Comparison of ENCODE assay signal across 14 cellular contexts in the genomic region with DNA sequence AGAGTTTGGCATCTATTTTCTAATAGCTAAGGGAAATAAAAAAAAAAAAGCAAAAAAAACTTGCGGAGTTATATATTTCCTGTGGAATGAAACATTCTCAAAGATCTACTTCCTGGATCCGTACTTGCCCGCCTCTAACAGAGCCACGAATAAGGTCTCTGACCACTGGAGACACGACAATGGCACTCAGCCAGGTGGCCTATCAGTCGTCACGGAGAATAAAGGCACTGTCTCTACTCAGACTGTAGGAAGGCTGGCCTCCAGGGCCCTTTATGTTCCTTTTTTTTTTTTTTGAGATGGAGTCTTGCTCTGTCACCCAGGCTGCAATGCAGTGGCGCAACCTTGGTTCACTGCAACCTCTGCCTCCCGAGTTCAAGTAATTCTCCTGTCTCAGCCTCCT. TPM values are rescaled to one million over a fixed set of nuclear protein-coding genes. Genes with fewer than 3 reads are reported as not detected.
DNase-seq lines count a peak whose midpoint lies in the region; ATAC-seq and TF ChIP-seq lines count a peak whose summit lies in the region.
"Had no signal": no experiment of that assay in that cellular context is flagged by ENCODE, and none has a peak within 500 bp of the region (broad histone marks: within the 10 kb centered on the region; RNA-seq: fewer than 3 reads in every experiment).

No MANE protein-coding gene starts in this region.

- CTCF ChIA-PET in IMR-90 (lab: Yijun Ruan, JAX): no interaction called here

- H3K4me1 ChIP-seq in IMR-90 (ENCODE audit: control insufficient read depth, insufficient read depth, low read length): peaks cover 9% of the 10 kb centered on the region

- H4K5ac ChIP-seq in IMR-90 (ENCODE audit: low read depth, low read length): no peak overlapping the region

- TF ChIP-seq CTCF in IMR-90 (conservative IDR thresholded peaks at IDR 0.05; ENCODE audit: low read depth, low read length) (no peak), VCaP (conservative IDR thresholded peaks at IDR 0.05) (no peak)

- peaks cover 12% of the 10 kb centered on the region; the same call in 1 of the 2 replicates for H3K9me1 ChIP-seq in IMR-90 (ENCODE audit: insufficient read depth, low read length)

- no peaks in the 10 kb centered on the region for H4K20me1 ChIP-seq in IMR-90 (ENCODE audit: insufficient read depth, low read length)

- no peak overlapping the region for H3K4me3 ChIP-seq in IMR-90 (ENCODE audit: insufficient read depth, low read depth, low read length)

- H4K91ac ChIP-seq in IMR-90 (ENCODE audit: insufficient read depth, low read depth, low read length): no peak overlapping the region

- H2AK5ac ChIP-seq in IMR-90 (ENCODE audit: low read depth, low read length): peak overlapping the region; percentile 57; the same call in 1 of the 2 replicates

- TF ChIP-seq RAD21 in IMR-90 (IDR thresholded peaks at IDR 0.05; ENCODE audit: low read length): no peak

- no peak overlapping the region for H4K8ac ChIP-seq in IMR-90 (ENCODE audit: low read depth in 2 of 2, low read length in 2 of 2)

- H2BK120ac ChIP-seq in IMR-90 (ENCODE audit: low read depth, low read length): no peak overlapping the region

- dilution Hi-C loops in IMR-90 (cut with HindIII; ENCODE audit: low sequenced_read_pairs, unreplicated experiment): no loop called here

- POLR2A ChIA-PET in IMR-90 (lab: Charles Lee; ENCODE audit: unreplicated experiment): no interaction called here

- no peaks in the 10 kb centered on the region for H3K36me3 ChIP-seq in IMR-90 (ENCODE audit: control insufficient read depth, insufficient read depth, low read length)

- no peak overlapping the region for H3K18ac ChIP-seq in IMR-90 (ENCODE audit: low read depth, low read length)

- H3K14ac ChIP-seq in IMR-90 (replicated peaks; ENCODE audit: low read depth, low read length): no peak overlapping the region

- no peak overlapping the region for H2AK9ac ChIP-seq in IMR-90 (replicated peaks; ENCODE audit: low read depth, low read length, poor library complexity)

- no peaks in the 10 kb centered on the region for H3K9me3 ChIP-seq in IMR-90 (ENCODE audit: control insufficient read depth, insufficient read depth, low read length)

- no peak overlapping the region for H2BK5ac ChIP-seq in IMR-90 (ENCODE audit: low read depth, low read length, poor library complexity, severe bottlenecking)

- no CpG with 5 or more reads among the region's 9 CpGs for WGBS in IMR-90 (ENCODE audit: extremely low coverage in 2 of 2, insufficient read length in 1 of 2), 2 experiments

- no peak overlapping the region for H2BK15ac ChIP-seq in IMR-90 (ENCODE audit: low read depth, low read length)

- H3K79me1 ChIP-seq in IMR-90 (ENCODE audit: low read depth in 1 of 2, low read length in 2 of 2): no peaks in the 10 kb centered on the region

- no peak overlapping the region for H3K4ac ChIP-seq in IMR-90 (ENCODE audit: low read depth, low read length)

- H3K27ac ChIP-seq in IMR-90 (ENCODE audit: insufficient read depth, low read length): no peak overlapping the region
- H3K27ac ChIP-seq in VCaP: peak overlapping the region; percentile 84

- H3K56ac ChIP-seq in IMR-90 (ENCODE audit: extremely low read depth, insufficient read depth, low read length): no peak overlapping the region

- no peak overlapping the region for H2BK20ac ChIP-seq in IMR-90 (ENCODE audit: low read depth, low read length)

- in situ Hi-C loops in IMR-90 (cut with MboI; ENCODE audit: low sequenced_read_pairs): no loop called here

- intact Hi-C loops in IMR-90 (cut with micrococcal nuclease): no loop called here

- H3K23ac ChIP-seq in IMR-90 (ENCODE audit: low read depth, low read length): no peak overlapping the region

- peaks cover 8% of the 10 kb centered on the region for H3K27me3 ChIP-seq in IMR-90 (ENCODE audit: control insufficient read depth, insufficient read depth, low read length)

- H3K4me2 ChIP-seq in IMR-90 (ENCODE audit: low read depth, low read length): no peak overlapping the region

- H3K9ac ChIP-seq in IMR-90 (ENCODE audit: low read depth, low read length): no peak overlapping the region

- no peak for ATAC-seq in IMR-90 (ENCODE audit: low read depth)
- ATAC-seq in left lobe of liver: peak; percentile 37
- ATAC-seq in activated CD4-positive, CD25-positive, alpha-beta regulatory T cell treated with anti-CD3 and anti-CD28 coated beads, Interleukin-2, amount 50 U/mL, for 24 hours: no peak
- ATAC-seq in HG03095 (IDR thresholded peaks at IDR 0.05; ENCODE audit: unreplicated experiment): no peak

- DNase-seq in IMR-90: no peak
- DNase-seq in left lobe of liver (ENCODE audit: low spot score): no peak
- DNase-seq in superior temporal gyrus (ENCODE audit: extremely low spot score): peak; percentile 2
- no peak for DNase-seq in NCI-H2171 (lab: John Stamatoyannopoulos, UW)
- DNase-seq: CD4-positive, alpha-beta memory T cell; DMS153; DMS79; GDM1; GOT3; H7; HFFc6 had no signal

- TF ChIP-seq POLR2A in IMR-90 (IDR thresholded peaks at IDR 0.05; ENCODE audit: low read depth, low read length): no peak

- BruUV-seq in IMR-90 (replicated peaks; lab: Mats Ljungman, UMichigan): no TSS peak

- no peak overlapping the region for H2AFZ ChIP-seq in IMR-90 (replicated peaks; ENCODE audit: low read length, poor library complexity)

TF ChIP-seq in IMR-90, 13 proteins besides CTCF, POLR2A, EP300 and RAD21:
- TF ChIP-seq ELK1 (IDR thresholded peaks at IDR 0.05; ENCODE audit: borderline replicate concordance, low read depth, low read length): no peak
- TF ChIP-seq RCOR1 (IDR thresholded peaks at IDR 0.05; ENCODE audit: insufficient replicate concordance, low read length): no peak
- TF ChIP-seq BHLHE40 (IDR thresholded peaks at IDR 0.05; ENCODE audit: low read depth, low read length): no peak
- TF ChIP-seq CEBPB (IDR thresholded peaks at IDR 0.05; ENCODE audit: low read depth, low read length): no peak
- no peak for TF ChIP-seq MXI1 (IDR thresholded peaks at IDR 0.05; ENCODE audit: borderline replicate concordance, low read depth, low read length)
- no peak for TF ChIP-seq RFX5 (IDR thresholded peaks at IDR 0.05; ENCODE audit: low read depth, low read length)
- TF ChIP-seq CHD1 (IDR thresholded peaks at IDR 0.05; ENCODE audit: low read depth, low read length): no peak
- TF ChIP-seq MAZ (IDR thresholded peaks at IDR 0.05; ENCODE audit: borderline replicate concordance, low read depth, low read length): no peak
- no peak for TF ChIP-seq MAFK (IDR thresholded peaks at IDR 0.05; ENCODE audit: low read depth, low read length)
- TF ChIP-seq, protein P1, sequence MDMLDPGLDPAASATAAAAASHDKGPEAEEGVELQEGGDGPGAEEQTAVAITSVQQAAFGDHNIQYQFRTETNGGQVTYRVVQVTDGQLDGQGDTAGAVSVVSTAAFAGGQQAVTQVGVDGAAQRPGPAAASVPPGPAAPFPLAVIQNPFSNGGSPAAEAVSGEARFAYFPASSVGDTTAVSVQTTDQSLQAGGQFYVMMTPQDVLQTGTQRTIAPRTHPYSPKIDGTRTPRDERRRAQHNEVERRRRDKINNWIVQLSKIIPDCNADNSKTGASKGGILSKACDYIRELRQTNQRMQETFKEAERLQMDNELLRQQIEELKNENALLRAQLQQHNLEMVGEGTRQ (IDR thresholded peaks at IDR 0.05; ENCODE audit: low read depth, low read length): no peak
- TF ChIP-seq FOS (IDR thresholded peaks at IDR 0.05; ENCODE audit: low read depth, low read length): no peak
- TF ChIP-seq NFE2L2 (IDR thresholded peaks at IDR 0.05; ENCODE audit: low read depth, low read length): no peak
- TF ChIP-seq SMC3 (IDR thresholded peaks at IDR 0.05; ENCODE audit: low read depth, low read length): no peak

RNA-seq across cellular contexts. Expression of gene RGS10, which starts 58.7 kb away (rescaled TPM):
- total RNA-seq in IMR-90 (2012; rRNA removed): 35.3 and 55.5 TPM in 2 replicates
- polyA plus RNA-seq in IMR-90 (2012; rRNA removed): 77.0 and 89.7 TPM in 2 replicates
- polyA plus RNA-seq in IMR-90 (2012; cell fraction: cytosol; rRNA removed): 29.0 and 54.5 TPM in 2 replicates
- 9.4 and 39.2 TPM in 2 replicates for polyA plus RNA-seq in IMR-90 (2012; cell fraction: nucleus; rRNA removed; ENCODE audit: low replicate concordance)
- 1.3 TPM for total RNA-seq in left lobe of liver

Comparison
In these comparisons a context has a peak if more than half of its experiments do, and no peak if none do; other contexts are left out.
1. RNA of gene RGS10, which starts 58.7 kb away (total RNA-seq): 35.3 to 55.5 TPM in IMR-90; 1.3 TPM in left lobe of liver (single experiment); every median in the first group is over 10 times any median in the second.